17 cellular contexts compared by ENCODE assay signal in the genomic region with DNA sequence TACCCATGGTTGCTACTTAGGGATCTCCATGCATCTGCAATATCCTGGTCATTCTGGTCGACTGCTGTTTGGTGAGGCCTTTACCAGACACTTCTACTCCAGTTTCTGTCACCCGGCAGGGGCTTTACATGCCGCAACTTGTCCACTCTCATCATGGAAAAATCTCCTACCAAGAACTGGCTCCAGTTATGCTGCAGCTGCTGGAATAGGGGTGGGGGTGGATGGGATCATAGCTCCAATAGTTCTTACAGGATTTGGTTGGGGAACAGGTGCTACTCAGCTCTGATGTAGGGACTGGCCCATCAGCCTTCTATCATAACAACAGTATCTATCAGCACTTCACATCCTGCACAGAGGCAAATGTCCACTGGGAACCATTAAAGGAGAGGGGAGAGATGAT.
"Had no signal": no experiment of that assay in that cellular context is flagged by ENCODE, and none has a peak within 500 bp of the region (broad histone marks: within the 10 kb centered on the region; RNA-seq: fewer than 3 reads in every experiment).

No MANE protein-coding gene starts in this region.

- H3K27ac ChIP-seq: adrenal gland, breast epithelium, coronary artery, left ventricle myocardium inferior, right atrium auricular region, skin epidermis, suprapubic skin, transverse colon had no signal

- H3K4me3 ChIP-seq: adrenal gland, breast epithelium, coronary artery, left ventricle myocardium inferior, right atrium auricular region, skin epidermis, suprapubic skin, transverse colon had no signal

- DNase-seq: activated CD4-positive, alpha-beta T cell treated with anti-CD3 and anti-CD28 coated beads for 36 hours; activated CD4-positive, alpha-beta T cell treated with anti-CD3 and anti-CD28 coated beads, Interleukin-2, amount 50 U/mL, for 48 hours; activated gamma-delta T cell; adrenal gland; foreskin melanocyte; head of caudate nucleus; left ventricle myocardium inferior; mammary epithelial cell; midbrain; stimulated activated naive CD8-positive, alpha-beta T cell treated with anti-CD3 and anti-CD28 coated beads, Interleukin-15, amount 100 ng/mL, for 72 hours; transverse colon had no signal

- H3K4me1 ChIP-seq: adrenal gland, breast epithelium had no signal

- H3K36me3 ChIP-seq: adrenal gland, breast epithelium, left ventricle myocardium inferior, right atrium auricular region, suprapubic skin, transverse colon had no signal

- H3K9me3 ChIP-seq: adrenal gland, breast epithelium, left ventricle myocardium inferior, right atrium auricular region, suprapubic skin, transverse colon had no signal

- H3K27me3 ChIP-seq: adrenal gland, breast epithelium, right atrium auricular region, transverse colon had no signal

- ATAC-seq: activated CD4-positive, alpha-beta T cell treated with anti-CD3 and anti-CD28 coated beads for 36 hours; activated naive CD4-positive, alpha-beta T cell treated with anti-CD3 and anti-CD28 coated beads, Interleukin-2, amount 50 U/mL, for 72 hours; stimulated activated naive CD8-positive, alpha-beta T cell treated with anti-CD3 and anti-CD28 coated beads, Interleukin-15, amount 100 ng/mL, for 72 hours had no signal
